Comparison of ENCODE assay signal across 8 cellular contexts in genomic region chr1:209850342-209850979, GRCh38. TPM values are rescaled to one million over a fixed set of nuclear protein-coding genes. Genes with fewer than 3 reads are reported as not detected.
A peak's percentile ranks its signal among the peaks of the same experiment; 100 is the strongest.
DNase-seq lines count a peak whose midpoint lies in the region; ATAC-seq and TF ChIP-seq lines count a peak whose summit lies in the region.

No MANE protein-coding gene starts in this region.

- CTCF ChIA-PET in BJ (lab: Yijun Ruan, JAX) = interaction anchor here (0.9 to 7.0 kb wide), 8 partner anchors 9 to 144 kb away, joined by 3 to 60 read pairs (median 8); no protein-coding TSS in a partner anchor

- TF ChIP-seq CTCF in BJ (IDR thresholded peaks at IDR 0.05; ENCODE audit: insufficient read depth, low read depth, low read length) = peak; percentile 81
- peak in 2 of 6 experiments; percentile 12 to 19 for TF ChIP-seq CTCF in upper lobe of left lung (IDR thresholded peaks at IDR 0.05)

- H3K27me3 ChIP-seq in BJ (ENCODE audit: control insufficient read depth, insufficient read depth, low read length) (no peaks in the 10 kb centered on the region), upper lobe of left lung (no peaks in the 10 kb centered on the region)

- H3K36me3 ChIP-seq in BJ (ENCODE audit: control insufficient read depth, insufficient read depth, low read length) (peaks cover 7% of the 10 kb centered on the region), upper lobe of left lung (peaks cover 0 to 86% (median 40%) of the 10 kb centered on the region in 4 donors)

- no peak for TF ChIP-seq POLR2A in upper lobe of left lung (IDR thresholded peaks at IDR 0.05)

- 70 to 73% methylated on average over 6 of the region's 6 CpGs for WGBS in upper lobe of left lung, 2 donors

- H3K4me1 ChIP-seq in upper lobe of left lung = no peaks in the 10 kb centered on the region

- no peak for TF ChIP-seq EP300 in upper lobe of left lung (IDR thresholded peaks at IDR 0.05)

- DNase-seq in BJ (ENCODE audit: low read depth) (no peak), HuH-7 (ENCODE audit: low spot score) (peak; percentile 68), RPMI7951 (ENCODE audit: low read depth) (peak; percentile 69), T47D (ENCODE audit: low read depth in 1 of 2, low spot score in 1 of 2) (peak; percentile 66 to 78), lung microvascular endothelial cell (ENCODE audit: low read depth in 2 of 2) (peak; percentile 65 to 87), upper lobe of left lung (no peak)
- DNase-seq in effector CD8-positive, alpha-beta T cell (lab: John Stamatoyannopoulos, UW) = no peak

- H3K27ac ChIP-seq in upper lobe of left lung = no peak overlapping the region

- in situ Hi-C loops in T47D (cut with HindIII; ENCODE audit: low pct_unique_long_range_greater_than_20kb, low sequenced_read_pairs) = no loop called here

- no peak overlapping the region for H3K4me3 ChIP-seq in BJ (ENCODE audit: low read depth, low read length)
- H3K4me3 ChIP-seq in upper lobe of left lung = no peak overlapping the region

- POLR2A ChIA-PET in BJ (lab: Charles Lee) = no interaction called here

- no peaks in the 10 kb centered on the region for H3K9me3 ChIP-seq in upper lobe of left lung

- peak; percentile 48 for ATAC-seq in GM19025 (IDR thresholded peaks at IDR 0.05; ENCODE audit: low read depth, unreplicated experiment)
- peak; percentile 29 to 43 for ATAC-seq in upper lobe of left lung (ENCODE audit: low FRiP score in 2 of 2)

RNA-seq across cellular contexts. Expression of gene UTP25, which starts 22.7 kb away (rescaled TPM):
- polyA plus RNA-seq in BJ (2011; rRNA removed) = 6.8 and 9.8 TPM in 2 replicates
- polyA minus RNA-seq in BJ (2011; rRNA and poly(A)+ RNA removed) = 7.6 and 9.5 TPM in 2 replicates
- 5.3 and 7.0 TPM in 2 replicates for total RNA-seq in RPMI7951 (2014; rRNA removed; shearing (Covaris generic))
- 3.3 and 5.4 TPM in 2 replicates for total RNA-seq in lung microvascular endothelial cell
- total RNA-seq in upper lobe of left lung = 1 to 10 TPM; 2.4 to 9.4 (median 7.9) TPM

RNA-seq across cellular contexts. Expression of gene IRF6, which starts 44.5 kb away (rescaled TPM):
- 0.94 and 1.7 TPM in 2 replicates for polyA plus RNA-seq in BJ (2011; rRNA removed)
- 1.5 and 2.1 TPM in 2 replicates for polyA minus RNA-seq in BJ (2011; rRNA and poly(A)+ RNA removed)
- 0.20 and 0.24 TPM in 2 replicates for total RNA-seq in RPMI7951 (2014; rRNA removed; shearing (Covaris generic))
- total RNA-seq in lung microvascular endothelial cell = under 0.01 and 1.5 TPM in 2 replicates
- 10 to 100 TPM; 11.5 to 36.3 (median 20.0) TPM for total RNA-seq in upper lobe of left lung

Comparison
In these comparisons a context has a peak if more than half of its experiments do, and no peak if none do; other contexts are left out.
1. DNase-seq: peak in HuH-7 (single experiment), RPMI7951 (single experiment), T47D (2 of 2) and lung microvascular endothelial cell (2 of 2); none in BJ (single experiment), upper lobe of left lung (0 of 2) and effector CD8-positive, alpha-beta T cell (single experiment).